10 cellular contexts compared by ENCODE assay signal in genomic region chr20:47574616-47575401, GRCh38.
DNase-seq lines count a peak whose midpoint lies in the region; ATAC-seq and TF ChIP-seq lines count a peak whose summit lies in the region.
"Had no signal": no experiment of that assay in that cellular context is flagged by ENCODE, and none has a peak within 500 bp of the region (broad histone marks: within the 10 kb centered on the region; RNA-seq: fewer than 3 reads in every experiment).

No MANE protein-coding gene starts in this region.

- 44 to 64% (median 53%) methylated on average over 4 of the region's 4 CpGs for WGBS in spleen, 5 donors

- intact Hi-C loops in spleen (cut with DNase I; ENCODE audit: low total_unique reads) = no loop called here

- peaks cover 0 to 18% (median 11%) of the 10 kb centered on the region in 8 donors for H3K9me3 ChIP-seq in spleen

- DNase-seq in NCI-H2171 treated with DMSO at 0.1 percent for 48 hours (lab: John Stamatoyannopoulos, UW) (peak; percentile 43), NCI-H2171 (lab: John Stamatoyannopoulos, UW) (no peak), NCI-H510A (lab: John Stamatoyannopoulos, UW) (peak; percentile 54), cardiac fibroblast (ENCODE audit: low read depth in 2 of 2) (peak; percentile 34 to 40), spleen (no peak), coronary artery (ENCODE audit: low spot score) (no peak)
- no peak for DNase-seq in activated CD4-positive, CD25-positive, alpha-beta regulatory T cell (lab: John Stamatoyannopoulos, UW)

- H3K27me3 ChIP-seq in spleen (replicated peaks in 1 of 7) = no peaks in the 10 kb centered on the region

- H3K36me3 ChIP-seq in spleen = peaks cover 0 to 25% (median 10%) of the 10 kb centered on the region in 6 donors

- no peak for ATAC-seq in HG02763 (IDR thresholded peaks at IDR 0.05; ENCODE audit: unreplicated experiment)
- ATAC-seq: esophagus mucosa had no signal

- H3K4me3 ChIP-seq in cardiac fibroblast (replicated peaks in 1 of 2; ENCODE audit: low read depth in 2 of 2, low read length in 2 of 2) = no peak overlapping the region
- H3K4me3 ChIP-seq in spleen = no peak overlapping the region
- H3K4me3 ChIP-seq in coronary artery = no peak overlapping the region
- H3K4me3 ChIP-seq: skin epidermis had no signal

- TF ChIP-seq POLR2A in spleen (IDR thresholded peaks at IDR 0.05) = peak in 1 of 3 donors; percentile 11

- peaks cover 44 to 90% (median 76%) of the 10 kb centered on the region in 6 donors for H3K4me1 ChIP-seq in spleen

- peak overlapping the region; percentile 28 to 73 (median 58) for H3K27ac ChIP-seq in spleen
- no peak overlapping the region for H3K27ac ChIP-seq in coronary artery
- H3K27ac ChIP-seq: skin epidermis had no signal

- no peak for TF ChIP-seq CTCF in cardiac fibroblast (IDR thresholded peaks at IDR 0.05; ENCODE audit: low read depth, low read length)
- no peak for TF ChIP-seq CTCF in spleen (IDR thresholded peaks at IDR 0.05 in 8 of 11, conservative IDR thresholded peaks at IDR 0.05 in 3 of 11)
- no peak for TF ChIP-seq CTCF in coronary artery (IDR thresholded peaks at IDR 0.05)

Comparison
In these comparisons a context has a peak if more than half of its experiments do, and no peak if none do; other contexts are left out.
1. DNase-seq: peak in NCI-H2171 treated with DMSO at 0.1 percent for 48 hours (single experiment), NCI-H510A (single experiment) and cardiac fibroblast (2 of 2); none in NCI-H2171 (single experiment), spleen (single experiment), coronary artery (single experiment) and activated CD4-positive, CD25-positive, alpha-beta regulatory T cell (0 of 4).
2. H3K27ac ChIP-seq: peak in spleen (8 of 8); none in coronary artery (0 of 2).